22 cellular contexts compared by ENCODE assay signal in genomic region chr3:65195211-65195610, GRCh38.
DNase-seq lines count a peak whose midpoint lies in the region; ATAC-seq, FAIRE-seq and TF ChIP-seq lines count a peak whose summit lies in the region.
"Had no signal": no experiment of that assay in that cellular context is flagged by ENCODE, and none has a peak within 500 bp of the region (broad histone marks: within the 10 kb centered on the region; RNA-seq: fewer than 3 reads in every experiment).

No MANE protein-coding gene starts in this region.

- peak; percentile 95 for DNase-seq in SK-N-DZ (ENCODE audit: low spot score)
- DNase-seq in nephron progenitor cell, result no peak
- DNase-seq in type B pancreatic cell (ENCODE audit: extremely low spot score, unreplicated experiment), result no peak
- DNase-seq in HTR-8/SVneo (ENCODE audit: insufficient read length, low spot score), result no peak
- no peak for DNase-seq in anterior cingulate cortex (lab: John Stamatoyannopoulos, UW)
- DNase-seq: AML-193; Caco-2; Calu3; CD4-positive, alpha-beta T cell; CD8-positive, alpha-beta T cell; DMS79; DND-41; EL; GDM1 had no signal

- FAIRE-seq in HTR-8/SVneo (lab: Jason Lieb, UNC), result no peak
- FAIRE-seq: A549, D721Med, GM12878, GM12892, GM18507 had no signal

- H3K27ac Mint-ChIP-seq in nephron progenitor cell (peak overlapping the region; percentile 33), type B pancreatic cell (peak overlapping the region; percentile 10)
- H3K27ac Mint-ChIP-seq: B cell; CD4-positive, alpha-beta T cell; CD8-positive, alpha-beta T cell had no signal

- H3K36me3 Mint-ChIP-seq in nephron progenitor cell (ENCODE audit: low read depth), result no peaks in the 10 kb centered on the region
- no peaks in the 10 kb centered on the region for H3K36me3 Mint-ChIP-seq in type B pancreatic cell
- H3K36me3 Mint-ChIP-seq: CD8-positive, alpha-beta T cell had no signal

- ATAC-seq in SK-N-SH treated with all-trans-retinoic acid at 6 μM for 48 hours (no peak), HG02610 (IDR thresholded peaks at IDR 0.05; ENCODE audit: unreplicated experiment) (no peak)
- ATAC-seq: A549; CD8-positive, alpha-beta T cell; GM12878 had no signal

- H3K4me1 Mint-ChIP-seq in nephron progenitor cell, result peaks cover 51% of the 10 kb centered on the region
- H3K4me1 Mint-ChIP-seq in type B pancreatic cell (ENCODE audit: unreplicated experiment), result peaks cover 34% of the 10 kb centered on the region
- H3K4me1 Mint-ChIP-seq: B cell had no signal

- no peak for TF ChIP-seq CTCF in nephron progenitor cell (IDR thresholded peaks at IDR 0.05)
- no peak for TF ChIP-seq CTCF in type B pancreatic cell (conservative IDR thresholded peaks at IDR 0.05)

- no peaks in the 10 kb centered on the region for H3K9me3 Mint-ChIP-seq in nephron progenitor cell
- peaks cover 5% of the 10 kb centered on the region for H3K9me3 Mint-ChIP-seq in type B pancreatic cell
- H3K9me3 Mint-ChIP-seq: CD8-positive, alpha-beta T cell had no signal

- H3K4me3 Mint-ChIP-seq in nephron progenitor cell (peak overlapping the region; percentile 43), type B pancreatic cell (no peak overlapping the region)
- H3K4me3 Mint-ChIP-seq: B cell; CD4-positive, alpha-beta T cell; CD8-positive, alpha-beta T cell had no signal

- H3K27me3 Mint-ChIP-seq in nephron progenitor cell (ENCODE audit: low read depth, poor library complexity) (peaks cover 3% of the 10 kb centered on the region), type B pancreatic cell (peaks cover 31% of the 10 kb centered on the region)
- H3K27me3 Mint-ChIP-seq: B cell; CD4-positive, alpha-beta T cell had no signal

TF ChIP-seq in SK-N-SH treated with all-trans-retinoic acid at 6 μM for 48 hours, 23 proteins besides CTCF, POLR2A, EP300 and RAD21:
- TF ChIP-seq ISL1 (CRISPR knock-in tag; IDR thresholded peaks at IDR 0.05), result 0 out of 2 replicates have a peak, but pooled peaks have one; percentile 25
- no peak for TF ChIP-seq OSR1 (CRISPR knock-in tag; IDR thresholded peaks at IDR 0.05)
- no peak for TF ChIP-seq POU6F1 (CRISPR knock-in tag; IDR thresholded peaks at IDR 0.05; ENCODE audit: borderline replicate concordance, low read depth)
- no peak for TF ChIP-seq PPARA (CRISPR knock-in tag; IDR thresholded peaks at IDR 0.05; ENCODE audit: borderline replicate concordance)
